ENCODE assay signal across 18 cellular contexts in the genomic region with DNA sequence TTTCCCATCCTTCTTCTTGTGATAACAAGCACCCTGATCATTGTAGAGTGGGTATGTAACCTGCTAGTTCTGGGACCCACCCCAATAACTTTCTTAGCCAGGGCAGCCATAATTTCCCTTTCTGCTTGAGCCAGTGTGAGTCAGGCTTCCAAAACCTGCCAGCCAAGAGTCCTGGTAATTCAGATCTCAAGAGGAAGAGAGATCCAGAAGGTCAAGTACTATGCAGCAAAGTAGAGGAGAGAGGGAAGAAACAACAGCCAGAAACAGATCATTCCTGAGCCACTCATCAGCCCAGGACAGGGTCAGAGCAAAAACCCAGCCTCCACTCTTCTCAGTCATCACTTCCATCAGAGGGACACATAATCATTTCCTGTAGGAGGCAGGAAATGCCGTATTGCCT.
"Had no signal": no experiment of that assay in that cellular context is flagged by ENCODE, and none has a peak within 500 bp of the region (broad histone marks: within the 10 kb centered on the region; RNA-seq: fewer than 3 reads in every experiment).

No MANE protein-coding gene starts in this region.

- H3K4me1 ChIP-seq: suprapubic skin, upper lobe of right lung had no signal

- H3K36me3 ChIP-seq: suprapubic skin, upper lobe of right lung, WERI-Rb-1 had no signal

- H3K9me3 ChIP-seq: suprapubic skin, upper lobe of right lung had no signal

- H3K4me3 ChIP-seq: suprapubic skin, upper lobe of right lung had no signal

- DNase-seq: activated CD4-positive, alpha-beta T cell treated with anti-CD3 and anti-CD28 coated beads for 1 hour; activated CD4-positive, alpha-beta T cell treated with anti-CD3 and anti-CD28 coated beads, Interleukin-2, amount 50 U/mL, for 4 hours; activated gamma-delta T cell; activated T-cell treated with anti-CD3 and anti-CD28 coated beads, Interleukin-2, amount 50 U/mL, for 72 hours; dermis blood vessel endothelial cell; effector memory CD8-positive, alpha-beta T cell; foreskin melanocyte; mammary epithelial cell; midbrain; retina; stimulated activated CD4-positive, alpha-beta T cell treated with anti-CD3 and anti-CD28 coated beads, Interleukin-12 subunit alpha, Interleukin-12 subunit beta, amount 100 ng/mL, for 4 hours; stimulated activated CD4-positive, alpha-beta T cell treated with anti-CD3 and anti-CD28 coated beads, Interleukin-1b, Interleukin-23, amount 100 ng/mL, for 48 hours; stimulated activated naive CD4-positive, alpha-beta T cell treated with Interleukin-2 at 50 U/mL for 16 hours; SW 1271; upper lobe of right lung had no signal

- H3K27me3 ChIP-seq: suprapubic skin, upper lobe of right lung had no signal

- H3K27ac ChIP-seq: epithelial cell of prostate, suprapubic skin, upper lobe of right lung, WERI-Rb-1 had no signal
